8 cellular contexts compared by ENCODE assay signal in genomic region chr21:44487831-44488230, GRCh38. TPM values are rescaled to one million over a fixed set of nuclear protein-coding genes. Genes with fewer than 3 reads are reported as not detected.
DNase-seq lines count a peak whose midpoint lies in the region; ATAC-seq, FAIRE-seq and TF ChIP-seq lines count a peak whose summit lies in the region.

No MANE protein-coding gene starts in this region.

- no peak overlapping the region for H3K27ac Mint-ChIP-seq in CD4-positive, alpha-beta memory T cell
- H3K27ac Mint-ChIP-seq in activated T-cell treated with anti-CD3 and anti-CD28 coated beads, Interleukin-2, amount 50 U/mL, for 72 hours: no peak overlapping the region

- H3K27me3 Mint-ChIP-seq in CD4-positive, alpha-beta memory T cell: peaks cover 7 to 14% of the 10 kb centered on the region in 2 donors
- peaks cover under 1% of the 10 kb centered on the region for H3K27me3 Mint-ChIP-seq in activated T-cell treated with anti-CD3 and anti-CD28 coated beads, Interleukin-2, amount 50 U/mL, for 72 hours (ENCODE audit: low read depth)

- peaks cover 0 to 4% (median 2%) of the 10 kb centered on the region in 4 donors for H3K4me1 Mint-ChIP-seq in CD4-positive, alpha-beta memory T cell
- peaks cover 4% of the 10 kb centered on the region for H3K4me1 Mint-ChIP-seq in activated T-cell treated with anti-CD3 and anti-CD28 coated beads, Interleukin-2, amount 50 U/mL, for 72 hours (ENCODE audit: low read depth)

- H3K36me3 ChIP-seq in CD4-positive, alpha-beta memory T cell (ENCODE audit: insufficient read depth, low read length): no peaks in the 10 kb centered on the region
- H3K36me3 ChIP-seq in kidney (ENCODE audit: control insufficient read depth in 1 of 2, insufficient read depth in 2 of 2, low read length in 2 of 2): no peaks in the 10 kb centered on the region

- no peaks in the 10 kb centered on the region for H3K27me3 ChIP-seq in CD4-positive, alpha-beta memory T cell (ENCODE audit: insufficient read depth, low read length)

- H3K4me3 ChIP-seq in CD4-positive, alpha-beta memory T cell (ENCODE audit: low read length in 2 of 2): no peak overlapping the region
- no peak overlapping the region for H3K4me3 ChIP-seq in kidney (ENCODE audit: low read length in 2 of 2)

- H3K9me3 Mint-ChIP-seq in CD4-positive, alpha-beta memory T cell: peaks cover 0 to 13% (median 7%) of the 10 kb centered on the region in 8 donors
- H3K9me3 Mint-ChIP-seq in activated T-cell treated with anti-CD3 and anti-CD28 coated beads, Interleukin-2, amount 50 U/mL, for 72 hours: peaks cover 5% of the 10 kb centered on the region in 2 donors

- in situ Hi-C loops in KBM-7 (cut with MboI; ENCODE audit: low pct_unique_long_range_greater_than_20kb, low sequenced_read_pairs): no loop called here

- no peaks in the 10 kb centered on the region for H3K4me1 ChIP-seq in CD4-positive, alpha-beta memory T cell (ENCODE audit: insufficient read depth, low read length)
- H3K4me1 ChIP-seq in kidney (ENCODE audit: control insufficient read depth in 1 of 2, insufficient read depth in 1 of 2, low read depth in 1 of 2, low read length in 2 of 2): no peaks in the 10 kb centered on the region

- no peak overlapping the region for H3K9ac ChIP-seq in kidney (ENCODE audit: low read length in 2 of 2)

- POLR2A ChIA-PET in CD4-positive, alpha-beta memory T cell (lab: Charles Lee; ENCODE audit: partially characterized antibody): no interaction called here

- H3K27ac ChIP-seq in CD4-positive, alpha-beta memory T cell (ENCODE audit: low read depth, low read length): no peak overlapping the region
- H3K27ac ChIP-seq in kidney (ENCODE audit: low read depth in 2 of 2, low read length in 2 of 2): no peak overlapping the region

- FAIRE-seq in kidney (lab: Jason Lieb, UNC): no peak

- CTCF ChIA-PET in CD4-positive, alpha-beta memory T cell (lab: Charles Lee; ENCODE audit: partially characterized antibody): interaction anchor here (1.5 kb wide), 1 partner anchor 23 kb away, joined by 3 read pairs; no protein-coding TSS in a partner anchor

- H3K9me3 ChIP-seq in CD4-positive, alpha-beta memory T cell (ENCODE audit: control insufficient read depth in 1 of 2, low read length in 2 of 2): peaks cover 0 to 6% of the 10 kb centered on the region in 2 donors
- peaks cover 0 to 6% of the 10 kb centered on the region in 2 donors for H3K9me3 ChIP-seq in kidney (ENCODE audit: control insufficient read depth in 1 of 2, low read length in 2 of 2)

- H3K36me3 Mint-ChIP-seq in CD4-positive, alpha-beta memory T cell: peaks cover 0 to under 1% of the 10 kb centered on the region in 2 donors
- peaks cover 3 to 8% of the 10 kb centered on the region in 2 donors for H3K36me3 Mint-ChIP-seq in activated T-cell treated with anti-CD3 and anti-CD28 coated beads, Interleukin-2, amount 50 U/mL, for 72 hours (ENCODE audit: insufficient read depth in 2 of 2)

- DNase-seq in CD4-positive, alpha-beta memory T cell: peak in 4 of 5 donors; percentile 16 to 45 (median 23)
- peak; percentile 72 for DNase-seq in KBM-7
- peak; percentile 58 to 67 for DNase-seq in activated T-cell treated with anti-CD3 and anti-CD28 coated beads, Interleukin-2, amount 50 U/mL, for 72 hours
- DNase-seq in lung microvascular endothelial cell (ENCODE audit: low read depth in 2 of 2): peak; percentile 45 to 54
- no peak for DNase-seq in NOMO-1 (lab: John Stamatoyannopoulos, UW; ENCODE audit: unreplicated experiment in 2 of 2)
- DNase-seq in kidney: no peak

- TF ChIP-seq CTCF in kidney (IDR thresholded peaks at IDR 0.05; ENCODE audit: borderline replicate concordance, extremely low read depth, insufficient read depth): no peak

- peak overlapping the region in 1 of 8 donors; percentile 26 for H3K4me3 Mint-ChIP-seq in CD4-positive, alpha-beta memory T cell
- no peak overlapping the region for H3K4me3 Mint-ChIP-seq in activated T-cell treated with anti-CD3 and anti-CD28 coated beads, Interleukin-2, amount 50 U/mL, for 72 hours

- intact Hi-C loops in CD4-positive, alpha-beta memory T cell (cut with micrococcal nuclease): no loop called here
- intact Hi-C loops in kidney (cut with DNase I): no loop called here

- no peak for ATAC-seq in activated T-cell treated with anti-CD3 and anti-CD28 coated beads, Interleukin-2, amount 50 U/mL, for 72 hours (replicated peaks in 1 of 2)
- ATAC-seq in HG03571 (IDR thresholded peaks at IDR 0.05; ENCODE audit: unreplicated experiment) (no peak), HG03469 (IDR thresholded peaks at IDR 0.05; ENCODE audit: unreplicated experiment) (no peak)

RNA-seq across cellular contexts. Expression of gene LRRC3, which starts 32.5 kb away (rescaled TPM):
- total RNA-seq in CD4-positive, alpha-beta memory T cell: 1 to 10 TPM; 1.4 to 1.5 TPM
- under 1 TPM; 0.11 to 0.61 TPM for polyA plus RNA-seq in CD4-positive, alpha-beta memory T cell
- 1 to 10 TPM; 2.8 to 3.8 TPM for total RNA-seq in activated T-cell treated with anti-CD3 and anti-CD28 coated beads, Interleukin-2, amount 50 U/mL, for 72 hours
- total RNA-seq in lung microvascular endothelial cell (0.65 and 0.99 TPM in 2 replicates), kidney (1.4 TPM)
- 0.60 TPM for polyA plus RNA-seq in kidney (ENCODE audit: insufficient read depth, low read depth, low replicate concordance)

RNA-seq across cellular contexts. Expression of gene KRTAP10-1, which starts 52.2 kb away (rescaled TPM):
- not detected for total RNA-seq in CD4-positive, alpha-beta memory T cell
- not detected for polyA plus RNA-seq in CD4-positive, alpha-beta memory T cell
- not detected for total RNA-seq in activated T-cell treated with anti-CD3 and anti-CD28 coated beads, Interleukin-2, amount 50 U/mL, for 72 hours
- total RNA-seq in lung microvascular endothelial cell (not detected in 2 replicates), kidney (not detected)
- not detected for polyA plus RNA-seq in kidney (ENCODE audit: insufficient read depth, low read depth, low replicate concordance)

Comparison
In these comparisons a context has a peak if more than half of its experiments do, and no peak if none do; other contexts are left out.
1. DNase-seq: peak in CD4-positive, alpha-beta memory T cell (4 of 5), KBM-7 (single experiment), activated T-cell treated with anti-CD3 and anti-CD28 coated beads, Interleukin-2, amount 50 U/mL, for 72 hours (2 of 2) and lung microvascular endothelial cell (2 of 2); none in NOMO-1 (0 of 2) and kidney (single experiment).